Comparison of ENCODE assay signal across 2 cellular contexts in genomic region chr17:4389079-4389478, GRCh38.
TF ChIP-seq lines count a peak whose summit lies in the region.

No MANE protein-coding gene starts in this region.

TF ChIP-seq in HCT116, 20 proteins besides CTCF, POLR2A, EP300 and RAD21 (continued from another document):
- no peak for TF ChIP-seq REST (IDR thresholded peaks at IDR 0.05; ENCODE audit: low read depth)

TF ChIP-seq in SK-N-SH treated with all-trans-retinoic acid at 6 μM for 48 hours, 23 proteins besides CTCF, POLR2A, EP300 and RAD21 (continued from another document):
- TF ChIP-seq POU6F1 (CRISPR knock-in tag; IDR thresholded peaks at IDR 0.05; ENCODE audit: borderline replicate concordance, low read depth), result no peak
- TF ChIP-seq OSR1 (CRISPR knock-in tag; IDR thresholded peaks at IDR 0.05), result no peak
- no peak for TF ChIP-seq TCF4 (CRISPR knock-in tag; IDR thresholded peaks at IDR 0.05; ENCODE audit: borderline replicate concordance)
- no peak for TF ChIP-seq SNAI2 (CRISPR knock-in tag; IDR thresholded peaks at IDR 0.05)
- no peak for TF ChIP-seq ISL1 (CRISPR knock-in tag; IDR thresholded peaks at IDR 0.05)
- TF ChIP-seq BACH2 (CRISPR knock-in tag; IDR thresholded peaks at IDR 0.05; ENCODE audit: borderline replicate concordance), result no peak
- TF ChIP-seq TSHZ2 (CRISPR knock-in tag; IDR thresholded peaks at IDR 0.05), result no peak
